In the genomic region with DNA sequence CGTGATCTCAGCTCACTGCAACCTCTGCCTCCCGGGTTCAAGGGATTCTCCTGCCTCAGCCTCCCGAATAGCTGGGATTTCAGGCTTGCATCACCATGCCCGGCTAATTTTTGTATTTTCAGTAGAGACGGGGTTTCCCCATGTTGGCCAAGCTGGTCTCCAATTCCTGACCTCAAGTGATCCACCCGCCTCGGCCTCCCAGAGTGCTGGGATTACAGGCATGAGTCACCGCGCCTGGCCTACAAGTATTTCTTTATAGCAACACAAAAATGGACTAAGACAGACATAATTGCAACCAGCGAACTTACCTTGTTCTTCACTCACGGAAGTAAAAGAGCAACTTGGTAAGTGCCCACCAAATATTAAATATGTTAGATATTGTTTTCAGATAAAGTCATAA, we compare ENCODE assay signal across 4 cellular contexts. TPM values are rescaled to one million over a fixed set of nuclear protein-coding genes. Genes with fewer than 3 reads are reported as not detected.
"Had no signal": no experiment of that assay in that cellular context is flagged by ENCODE, and none has a peak within 500 bp of the region (broad histone marks: within the 10 kb centered on the region; RNA-seq: fewer than 3 reads in every experiment).

No MANE protein-coding gene starts in this region.

RNA-seq across cellular contexts. Expression of gene SOWAHD, which starts 10.0 kb away (rescaled TPM):
- total RNA-seq: epithelial cell of proximal tubule, kidney epithelial cell, lung microvascular endothelial cell had no signal
- polyA plus RNA-seq: neural cell had no signal
